ENCODE assay signal across 12 cellular contexts in the genomic region with DNA sequence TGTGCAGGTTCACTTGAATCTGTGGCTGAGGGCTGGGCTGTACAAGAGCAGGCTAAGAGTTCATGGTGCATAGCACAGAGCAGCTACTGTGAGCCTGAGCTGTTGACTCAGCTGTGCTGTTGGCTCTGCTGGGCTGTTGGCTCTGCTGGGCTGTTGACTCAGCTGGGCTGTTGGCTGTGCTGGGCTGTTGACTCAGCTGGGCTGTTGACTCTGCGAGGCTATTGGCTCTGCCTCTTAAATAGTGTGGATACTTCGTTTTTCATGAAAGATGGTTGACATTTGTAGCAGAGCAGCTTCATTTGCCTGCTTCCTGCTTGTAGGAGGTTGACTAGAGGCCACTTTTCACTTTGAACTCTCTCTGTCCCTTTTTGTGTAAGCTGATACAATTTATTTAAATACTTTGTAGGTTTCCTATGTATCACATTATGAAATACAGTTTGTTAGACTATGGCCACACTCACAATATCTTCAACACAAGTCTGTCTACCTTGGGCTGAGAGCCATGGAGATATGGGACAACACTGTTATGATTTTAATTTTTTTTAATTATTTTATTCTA. TPM values are rescaled to one million over a fixed set of nuclear protein-coding genes. Genes with fewer than 3 reads are reported as not detected.
DNase-seq lines count a peak whose midpoint lies in the region; FAIRE-seq and TF ChIP-seq lines count a peak whose summit lies in the region.
"Had no signal": no experiment of that assay in that cellular context is flagged by ENCODE, and none has a peak within 500 bp of the region (broad histone marks: within the 10 kb centered on the region; RNA-seq: fewer than 3 reads in every experiment).

No MANE protein-coding gene starts in this region.

- no peaks in the 10 kb centered on the region for H3K27me3 ChIP-seq in right atrium auricular region
- H3K27me3 ChIP-seq: BLaER1, dorsolateral prefrontal cortex, ovary, uterus had no signal

- no peak overlapping the region for H3K27ac ChIP-seq in right atrium auricular region
- H3K27ac ChIP-seq: BLaER1, dorsolateral prefrontal cortex, ovary, uterus had no signal

- FAIRE-seq in RCC 7860 (lab: Jason Lieb, UNC) (no peak), urothelium cell line (lab: Jason Lieb, UNC) (no peak)

- no peak for TF ChIP-seq CTCF in right atrium auricular region (IDR thresholded peaks at IDR 0.05)
- no peak for TF ChIP-seq CTCF in fibroblast of mammary gland (conservative IDR thresholded peaks at IDR 0.05; ENCODE audit: control insufficient read depth, insufficient read depth, low read depth, low read length)

- H3K36me3 ChIP-seq in right atrium auricular region: no peaks in the 10 kb centered on the region
- H3K36me3 ChIP-seq: ovary, uterus had no signal

- H3K4me3 ChIP-seq in right atrium auricular region (no peak overlapping the region), fibroblast of mammary gland (ENCODE audit: control insufficient read depth, low read depth, low read length) (no peak overlapping the region)
- H3K4me3 ChIP-seq: BLaER1, dorsolateral prefrontal cortex, ovary, uterus had no signal

- peaks cover 0 to 12% of the 10 kb centered on the region in 2 donors for H3K9me3 ChIP-seq in right atrium auricular region
- H3K9me3 ChIP-seq: uterus had no signal

- DNase-seq in right atrium auricular region (ENCODE audit: low spot score) (peak; percentile 61), cardiac septum (ENCODE audit: low spot score) (no peak), RCC 7860 (ENCODE audit: low spot score) (peak; percentile 18), fibroblast of mammary gland (ENCODE audit: low read depth) (peak; percentile 96), urothelium cell line (ENCODE audit: low spot score) (peak; percentile 64), NOMO-1 (lab: John Stamatoyannopoulos, UW; ENCODE audit: unreplicated experiment in 2 of 2) (no peak), NCI-H526 treated with DMSO at 0.1 percent for 48 hours (lab: John Stamatoyannopoulos, UW) (no peak), SIG-M5 (lab: John Stamatoyannopoulos, UW) (no peak)
- DNase-seq: dorsolateral prefrontal cortex, ovary, uterus had no signal

- intact Hi-C loops in cardiac septum (cut with DNase I): no loop called here

- H3K4me1 ChIP-seq in right atrium auricular region: no peaks in the 10 kb centered on the region
- H3K4me1 ChIP-seq: BLaER1, uterus had no signal

RNA-seq across cellular contexts. Expression of a gene that starts 40.3 kb away (rescaled TPM):
- total RNA-seq in right atrium auricular region: 1 to 10 TPM; 1.4 to 1.7 TPM
- 0.86 TPM for total RNA-seq in cardiac septum

RNA-seq across cellular contexts. Expression of a gene that starts 48.4 kb away (rescaled TPM):
- total RNA-seq in right atrium auricular region (10 to 100 TPM in 1 of 2 donors, 1 to 10 TPM in 1; 7.5 to 10.1 TPM), cardiac septum (13.6 TPM)

Comparison
In these comparisons a context has a peak if more than half of its experiments do, and no peak if none do; other contexts are left out.
1. DNase-seq: peak in right atrium auricular region (single experiment), RCC 7860 (single experiment), fibroblast of mammary gland (single experiment) and urothelium cell line (single experiment); none in cardiac septum (single experiment), NOMO-1 (0 of 2), NCI-H526 treated with DMSO at 0.1 percent for 48 hours (single experiment) and SIG-M5 (single experiment).